In genomic region chr7:953547-954327, GRCh38 we compare ENCODE assay signal across 8 cellular contexts. TPM values are rescaled to one million over a fixed set of nuclear protein-coding genes. Genes with fewer than 3 reads are reported as not detected.
A peak's percentile ranks its signal among the peaks of the same experiment; 100 is the strongest.
DNase-seq lines count a peak whose midpoint lies in the region; ATAC-seq, FAIRE-seq and TF ChIP-seq lines count a peak whose summit lies in the region.

No MANE protein-coding gene starts in this region.

- H3K9me3 ChIP-seq in pancreas, result no peaks in the 10 kb centered on the region

- peak overlapping the region; percentile 21 to 66 (median 38) for H3K4me3 ChIP-seq in pancreas

- DNase-seq in activated CD4-positive, alpha-beta T cell treated with anti-CD3 and anti-CD28 coated beads, Interleukin-2, amount 50 U/mL, for 48 hours, result peak; percentile 23 to 35
- no peak for DNase-seq in activated CD4-positive, alpha-beta T cell treated with anti-CD3 and anti-CD28 coated beads for 1 hour
- no peak for DNase-seq in activated naive CD4-positive, alpha-beta T cell treated with anti-CD3 and anti-CD28 coated beads, Interleukin-2, amount 50 U/mL, for 72 hours (ENCODE audit: low spot score in 2 of 2)
- DNase-seq in left ventricle myocardium superior (peak; percentile 75), pancreas (peak in 4 of 6 donors; percentile 53 to 87 (median 63)), NCI-H2029 treated with DMSO at 0.1 percent for 48 hours (lab: John Stamatoyannopoulos, UW) (no peak), amniotic stem cell (lab: John Stamatoyannopoulos, UW) (no peak)

- WGBS in pancreas, 2 donors, result 3 to 11% methylated on average over 21 to 77 of the region's 78 CpGs

- TF ChIP-seq CTCF in pancreas (IDR thresholded peaks at IDR 0.05), result no peak

- no peaks in the 10 kb centered on the region for H3K36me3 Mint-ChIP-seq in activated naive CD4-positive, alpha-beta T cell treated with anti-CD3 and anti-CD28 coated beads, Interleukin-2, amount 50 U/mL, for 72 hours

- H3K4me1 ChIP-seq in pancreas, result peaks cover 0 to 8% (median 0%) of the 10 kb centered on the region in 3 donors

- peak overlapping the region in 2 of 4 donors; percentile 12 to 30 for H3K27ac ChIP-seq in pancreas

- no peaks in the 10 kb centered on the region for H3K36me3 ChIP-seq in pancreas

- no peak for FAIRE-seq in pancreas (lab: Jason Lieb, UNC)

- intact Hi-C loops in left ventricle myocardium superior (cut with micrococcal nuclease) (no loop called here), pancreas (cut with DNase I) (loop anchor here in 1 of 3 donors (10.0 kb wide), 1 partner anchor 49 kb away; no protein-coding TSS in a partner anchor)

- ATAC-seq in HG03460 (IDR thresholded peaks at IDR 0.05; ENCODE audit: unreplicated experiment) (peak; percentile 17), left ventricle myocardium superior (peak; percentile 83), pancreas (peak; percentile 55 to 81 (median 74))
- peak; percentile 27 to 36 for ATAC-seq in activated naive CD4-positive, alpha-beta T cell treated with anti-CD3 and anti-CD28 coated beads, Interleukin-2, amount 50 U/mL, for 72 hours

- H3K27me3 ChIP-seq in pancreas, result no peaks in the 10 kb centered on the region

- no peak overlapping the region for H3K27ac Mint-ChIP-seq in activated naive CD4-positive, alpha-beta T cell treated with anti-CD3 and anti-CD28 coated beads, Interleukin-2, amount 50 U/mL, for 72 hours

- H3K9me3 Mint-ChIP-seq in activated naive CD4-positive, alpha-beta T cell treated with anti-CD3 and anti-CD28 coated beads, Interleukin-2, amount 50 U/mL, for 72 hours, result no peaks in the 10 kb centered on the region

RNA-seq across cellular contexts. Expression of gene ADAP1, which starts 0.7 kb away (rescaled TPM):
- 10 to 100 TPM in 1 of 2 donors, 1 to 10 TPM in 1; 9.2 to 19.9 TPM for total RNA-seq in activated naive CD4-positive, alpha-beta T cell treated with anti-CD3 and anti-CD28 coated beads, Interleukin-2, amount 50 U/mL, for 72 hours
- total RNA-seq in left ventricle myocardium superior, result 10.2 TPM
- total RNA-seq in pancreas, result 10 to 100 TPM; 10.9 to 15.0 (median 13.7) TPM
- 10 to 100 TPM; 15.5 to 41.2 TPM for polyA plus RNA-seq in pancreas

RNA-seq across cellular contexts. Expression of gene COX19, which starts 21.6 kb away (rescaled TPM):
- total RNA-seq in activated naive CD4-positive, alpha-beta T cell treated with anti-CD3 and anti-CD28 coated beads, Interleukin-2, amount 50 U/mL, for 72 hours, result 10 to 100 TPM; 18.8 to 20.7 TPM
- 9.6 TPM for total RNA-seq in left ventricle myocardium superior
- total RNA-seq in pancreas, result 1 to 10 TPM; 4.2 to 8.6 (median 6.0) TPM
- 1 to 10 TPM; 7.5 to 9.1 TPM for polyA plus RNA-seq in pancreas

RNA-seq across cellular contexts. Expression of gene CYP2W1, which starts 29.2 kb away (rescaled TPM):
- total RNA-seq in activated naive CD4-positive, alpha-beta T cell treated with anti-CD3 and anti-CD28 coated beads, Interleukin-2, amount 50 U/mL, for 72 hours, result not detected
- not detected for total RNA-seq in left ventricle myocardium superior
- total RNA-seq in pancreas, result under 1 TPM in 5 of 6 donors, not detected in 1; 0.12 to 0.59 (median 0.32) TPM
- polyA plus RNA-seq in pancreas, result under 1 TPM; 0.54 to 0.76 TPM

Comparison
In these comparisons a context has a peak if more than half of its experiments do, and no peak if none do; other contexts are left out.
1. DNase-seq: peak in activated CD4-positive, alpha-beta T cell treated with anti-CD3 and anti-CD28 coated beads, Interleukin-2, amount 50 U/mL, for 48 hours (2 of 2), left ventricle myocardium superior (single experiment) and pancreas (4 of 6); none in activated CD4-positive, alpha-beta T cell treated with anti-CD3 and anti-CD28 coated beads for 1 hour (single experiment), activated naive CD4-positive, alpha-beta T cell treated with anti-CD3 and anti-CD28 coated beads, Interleukin-2, amount 50 U/mL, for 72 hours (0 of 2), NCI-H2029 treated with DMSO at 0.1 percent for 48 hours (single experiment) and amniotic stem cell (single experiment).
2. ATAC-seq: peak in every context shown above with its lines; median percentile 83 in left ventricle myocardium superior; 74 in pancreas; 32 in activated naive CD4-positive, alpha-beta T cell treated with anti-CD3 and anti-CD28 coated beads, Interleukin-2, amount 50 U/mL, for 72 hours; 17 in HG03460.